ENCODE assay signal across 17 cellular contexts in the genomic region with DNA sequence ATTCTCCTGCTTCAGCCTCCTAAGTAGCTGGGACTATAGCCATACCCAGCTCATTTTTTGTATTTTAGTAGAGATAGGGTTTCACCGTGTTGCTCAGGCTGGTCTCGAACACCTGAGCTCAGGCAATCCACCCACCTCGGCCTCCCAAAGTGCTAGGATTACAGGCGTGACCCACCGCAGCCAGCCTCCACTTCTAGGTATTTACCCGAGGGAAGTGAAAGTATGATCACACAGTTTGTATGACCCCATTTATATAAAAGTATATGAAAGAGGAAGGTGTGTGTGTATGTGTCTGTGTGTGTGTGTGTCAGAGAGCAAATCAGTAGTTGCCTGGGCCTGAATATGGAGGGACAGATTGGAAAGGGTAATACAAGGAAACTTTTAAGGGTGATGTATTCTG. TPM values are rescaled to one million over a fixed set of nuclear protein-coding genes. Genes with fewer than 3 reads are reported as not detected.
DNase-seq lines count a peak whose midpoint lies in the region; ATAC-seq and TF ChIP-seq lines count a peak whose summit lies in the region.
"Had no signal": no experiment of that assay in that cellular context is flagged by ENCODE, and none has a peak within 500 bp of the region (broad histone marks: within the 10 kb centered on the region; RNA-seq: fewer than 3 reads in every experiment).

No MANE protein-coding gene starts in this region.

- no peak for DNase-seq in activated naive CD4-positive, alpha-beta T cell treated with anti-CD3 and anti-CD28 coated beads for 36 hours
- no peak for DNase-seq in activated naive CD4-positive, alpha-beta T cell (lab: John Stamatoyannopoulos, UW)
- DNase-seq in RWPE1 (ENCODE audit: low spot score): no peak
- no peak for DNase-seq in glutamatergic neuron
- no peak for DNase-seq in BE2C
- DNase-seq in GM20000 (ENCODE audit: low spot score): no peak
- no peak for DNase-seq in Right ventricle myocardium inferior (ENCODE audit: missing footprints)
- DNase-seq: amygdala; dermis blood vessel endothelial cell; DMS79 treated with DMSO at 0.1 percent for 48 hours; MM.1S; NCI-H345; Peyer's patch; stimulated activated CD4-positive, alpha-beta T cell treated with anti-CD3 and anti-CD28 coated beads, Interleukin-2, amount 100 ng/mL, for 24 hours had no signal

- H3K27ac Mint-ChIP-seq in activated naive CD4-positive, alpha-beta T cell treated with anti-CD3 and anti-CD28 coated beads for 36 hours: peak overlapping the region; percentile 100
- H3K27ac Mint-ChIP-seq in glutamatergic neuron (ENCODE audit: unreplicated experiment): no peak overlapping the region
- peak overlapping the region; percentile 99 for H3K27ac Mint-ChIP-seq in stimulated activated memory B cell treated with anti-CD40 and anti-IgM and Interleukin-4, amounts not matched to agents 10 μg/mL and 1 μg/mL and 100 μg/mL, for 72 hours

- H3K36me3 ChIP-seq in BE2C: peaks cover 9% of the 10 kb centered on the region
- H3K36me3 ChIP-seq: Peyer's patch, vagina had no signal

- peaks cover 46% of the 10 kb centered on the region for H3K4me1 Mint-ChIP-seq in activated naive CD4-positive, alpha-beta T cell treated with anti-CD3 and anti-CD28 coated beads for 36 hours (ENCODE audit: low read depth)
- H3K4me1 Mint-ChIP-seq in glutamatergic neuron (ENCODE audit: low read depth, unreplicated experiment): peaks cover 16% of the 10 kb centered on the region
- H3K4me1 Mint-ChIP-seq in stimulated activated memory B cell treated with anti-CD40 and anti-IgM and Interleukin-4, amounts not matched to agents 10 μg/mL and 1 μg/mL and 100 μg/mL, for 72 hours: peaks cover 22% of the 10 kb centered on the region

- H3K9me3 Mint-ChIP-seq in activated naive CD4-positive, alpha-beta T cell treated with anti-CD3 and anti-CD28 coated beads for 36 hours: peaks cover 13% of the 10 kb centered on the region
- H3K9me3 Mint-ChIP-seq in glutamatergic neuron (ENCODE audit: unreplicated experiment): peaks cover 12% of the 10 kb centered on the region
- H3K9me3 Mint-ChIP-seq in stimulated activated memory B cell treated with anti-CD40 and anti-IgM and Interleukin-4, amounts not matched to agents 10 μg/mL and 1 μg/mL and 100 μg/mL, for 72 hours: peaks cover 3% of the 10 kb centered on the region
- H3K9me3 Mint-ChIP-seq: mesothelial cell of epicardium had no signal

- H3K4me3 Mint-ChIP-seq in activated naive CD4-positive, alpha-beta T cell treated with anti-CD3 and anti-CD28 coated beads for 36 hours: no peak overlapping the region
- peak overlapping the region; percentile 4 for H3K4me3 Mint-ChIP-seq in glutamatergic neuron (ENCODE audit: unreplicated experiment)
- H3K4me3 Mint-ChIP-seq in stimulated activated memory B cell treated with anti-CD40 and anti-IgM and Interleukin-4, amounts not matched to agents 10 μg/mL and 1 μg/mL and 100 μg/mL, for 72 hours: no peak overlapping the region

- no peaks in the 10 kb centered on the region for H3K27me3 ChIP-seq in BE2C
- H3K27me3 ChIP-seq: Peyer's patch, vagina had no signal

- H3K27ac ChIP-seq in RWPE1: peak overlapping the region; percentile 39; the same call in 1 of the 2 replicates
- H3K27ac ChIP-seq: vagina had no signal

- H3K4me3 ChIP-seq in BE2C (ENCODE audit: low read depth, low read length): no peak overlapping the region
- H3K4me3 ChIP-seq: Peyer's patch, vagina had no signal

- no peaks in the 10 kb centered on the region for H3K4me1 ChIP-seq in BE2C

- intact Hi-C loops in activated naive CD4-positive, alpha-beta T cell treated with anti-CD3 and anti-CD28 coated beads for 36 hours (cut with micrococcal nuclease): loop anchor here (5.0 to 10.0 kb wide), 2 partner anchors 1155 to 1972 kb away; a partner anchor contains a TSS
- intact Hi-C loops in Right ventricle myocardium inferior (cut with DNase I): loop anchor here (5.0 kb wide), 2 partner anchors 35 to 225 kb away; a partner anchor contains a TSS

- H3K27me3 Mint-ChIP-seq in activated naive CD4-positive, alpha-beta T cell treated with anti-CD3 and anti-CD28 coated beads for 36 hours (ENCODE audit: low read depth): no peaks in the 10 kb centered on the region
- peaks cover 10% of the 10 kb centered on the region for H3K27me3 Mint-ChIP-seq in glutamatergic neuron (ENCODE audit: unreplicated experiment)
- no peaks in the 10 kb centered on the region for H3K27me3 Mint-ChIP-seq in stimulated activated memory B cell treated with anti-CD40 and anti-IgM and Interleukin-4, amounts not matched to agents 10 μg/mL and 1 μg/mL and 100 μg/mL, for 72 hours

- TF ChIP-seq CTCF in RWPE1 (conservative IDR thresholded peaks at IDR 0.05; ENCODE audit: low read depth) (no peak), glutamatergic neuron (IDR thresholded peaks at IDR 0.05; ENCODE audit: partially characterized antibody, unreplicated experiment) (no peak), BE2C (IDR thresholded peaks at IDR 0.05; ENCODE audit: low read depth, low read length) (no peak), GM20000 (IDR thresholded peaks at IDR 0.05; ENCODE audit: extremely low read depth, missing control alignments) (no peak)

- no peaks in the 10 kb centered on the region for H3K9me3 ChIP-seq in BE2C
- H3K9me3 ChIP-seq: Peyer's patch, vagina had no signal

- POLR2A ChIA-PET in RWPE1 (lab: Yijun Ruan, JAX; ENCODE audit: low non-redundant PET): no interaction called here

- ATAC-seq in stimulated activated memory B cell treated with anti-CD40 and anti-IgM and Interleukin-4, amounts not matched to agents 10 μg/mL and 1 μg/mL and 100 μg/mL, for 72 hours: no peak
- ATAC-seq in Right ventricle myocardium inferior: no peak

- CTCF ChIA-PET in activated naive CD4-positive, alpha-beta T cell treated with anti-CD3 and anti-CD28 coated beads for 36 hours (lab: Charles Lee): interaction anchor here (0.7 kb wide), 1 partner anchor 26 kb away, joined by 7 read pairs; no protein-coding TSS in a partner anchor
- CTCF ChIA-PET in RWPE1 (lab: Yijun Ruan, JAX): no interaction called here

- H3K36me3 Mint-ChIP-seq in activated naive CD4-positive, alpha-beta T cell treated with anti-CD3 and anti-CD28 coated beads for 36 hours (ENCODE audit: low read depth): peaks cover 27% of the 10 kb centered on the region
- no peaks in the 10 kb centered on the region for H3K36me3 Mint-ChIP-seq in glutamatergic neuron (ENCODE audit: unreplicated experiment)
- H3K36me3 Mint-ChIP-seq in stimulated activated memory B cell treated with anti-CD40 and anti-IgM and Interleukin-4, amounts not matched to agents 10 μg/mL and 1 μg/mL and 100 μg/mL, for 72 hours: peaks cover 17% of the 10 kb centered on the region

RNA-seq across cellular contexts. Expression of a gene that starts 2.0 kb away (rescaled TPM):
- total RNA-seq in activated naive CD4-positive, alpha-beta T cell treated with anti-CD3 and anti-CD28 coated beads for 36 hours: 10 to 100 TPM; 12.9 to 13.1 TPM
- total RNA-seq in glutamatergic neuron (ENCODE audit: unreplicated experiment) (11.4 TPM), Right ventricle myocardium inferior (13.8 TPM)
- polyA plus RNA-seq in BE2C (2012; ENCODE audit: insufficient read depth, insufficient read length, low read depth): 16.2 TPM

RNA-seq across cellular contexts. Expression of a gene that starts 39.4 kb away (rescaled TPM):
- 100 to 1,000 TPM; 344 to 361 TPM for total RNA-seq in activated naive CD4-positive, alpha-beta T cell treated with anti-CD3 and anti-CD28 coated beads for 36 hours
- total RNA-seq in glutamatergic neuron (ENCODE audit: unreplicated experiment): 180 TPM
- polyA plus RNA-seq in BE2C (2012; ENCODE audit: insufficient read depth, insufficient read length, low read depth): 155 TPM
- 229 TPM for total RNA-seq in Right ventricle myocardium inferior
